Comparison of ENCODE assay signal across 8 cellular contexts in the genomic region with DNA sequence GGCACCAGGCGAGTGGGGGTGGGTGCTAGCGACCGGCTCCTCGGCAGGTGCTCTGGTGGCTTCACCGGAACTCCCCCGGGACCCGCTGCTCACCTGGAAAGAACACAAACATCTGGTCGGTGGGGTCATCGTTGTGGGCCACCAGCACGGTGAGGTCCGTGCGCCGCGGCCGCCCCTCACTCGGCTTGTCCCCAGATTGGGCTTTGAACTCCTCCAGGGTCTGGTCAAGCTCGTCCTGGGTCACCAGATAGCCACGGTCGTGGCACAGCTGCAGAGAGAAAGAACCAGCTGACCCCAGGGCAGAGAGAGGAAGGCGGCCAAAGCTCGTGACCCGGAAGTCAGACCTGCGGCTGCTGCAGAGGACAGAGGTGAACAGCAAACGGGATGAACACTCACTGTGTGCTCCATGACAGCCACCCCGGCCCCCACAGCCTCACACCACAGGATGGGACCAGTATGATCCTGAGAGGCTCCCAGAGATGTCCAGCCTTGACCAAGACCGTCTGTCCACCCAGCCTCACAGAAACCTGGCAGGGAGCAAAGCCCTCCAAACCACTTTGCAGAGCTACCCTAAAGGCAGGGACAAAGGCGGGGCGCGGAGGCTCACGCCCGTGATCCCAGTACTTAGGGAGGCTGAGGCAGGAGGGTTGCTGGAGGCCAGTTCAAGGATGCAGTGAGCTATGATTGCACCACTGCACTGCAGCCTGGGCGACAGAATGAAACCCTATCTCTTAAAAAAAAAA. TPM values are rescaled to one million over a fixed set of nuclear protein-coding genes. Genes with fewer than 3 reads are reported as not detected.
A peak's percentile ranks its signal among the peaks of the same experiment; 100 is the strongest.
DNase-seq lines count a peak whose midpoint lies in the region; ATAC-seq, FAIRE-seq and TF ChIP-seq lines count a peak whose summit lies in the region.

No MANE protein-coding gene starts in this region.

- H4K20me1 ChIP-seq in astrocyte (ENCODE audit: insufficient read depth, low read length) = peaks cover 27% of the 10 kb centered on the region

- H3K36me3 ChIP-seq in astrocyte (ENCODE audit: insufficient read depth, low read length) = no peaks in the 10 kb centered on the region
- peaks cover 4 to 17% (median 13%) of the 10 kb centered on the region in 4 donors for H3K36me3 ChIP-seq in liver (ENCODE audit: control insufficient read depth in 4 of 4, insufficient read depth in 3 of 4, low read depth in 1 of 4, low read length in 3 of 4)
- H3K36me3 ChIP-seq in thyroid gland = peaks cover 21 to 23% of the 10 kb centered on the region in 2 donors

- H3K9me3 ChIP-seq in astrocyte (ENCODE audit: insufficient read depth, low read depth, low read length) (no peaks in the 10 kb centered on the region), liver (ENCODE audit: control insufficient read depth in 4 of 4, low read length in 3 of 4) (no peaks in the 10 kb centered on the region), thyroid gland (no peaks in the 10 kb centered on the region)

- H3K4me3 ChIP-seq in astrocyte (ENCODE audit: insufficient read depth, low read depth, low read length) (peak overlapping the region; percentile 97), liver (ENCODE audit: low read depth in 1 of 3, low read length in 3 of 3) (peak overlapping the region; percentile 69 to 95 (median 89)), thyroid gland (replicated peaks in 1 of 3) (peak overlapping the region; percentile 63 to 95 (median 88))

- ATAC-seq in activated CD8-positive, alpha-beta memory T cell treated with anti-CD3 and anti-CD28 coated beads, Interleukin-2, amount 10 ng/mL, durations not matched to agents 7 days and 5 days = no peak
- ATAC-seq in GM21529 (IDR thresholded peaks at IDR 0.05; ENCODE audit: unreplicated experiment) (no peak), HG02870 (IDR thresholded peaks at IDR 0.05; ENCODE audit: unreplicated experiment) (no peak)

- H2AFZ ChIP-seq in astrocyte (ENCODE audit: low read depth, low read length) = no peak overlapping the region

- peak overlapping the region; percentile 69 for H3K27ac Mint-ChIP-seq in activated CD8-positive, alpha-beta memory T cell treated with anti-CD3 and anti-CD28 coated beads, Interleukin-2, amount 10 ng/mL, durations not matched to agents 7 days and 5 days
- peak overlapping the region; percentile 84 for H3K27ac Mint-ChIP-seq in astrocyte (ENCODE audit: unreplicated experiment)

- no peak for TF ChIP-seq RAD21 in liver (IDR thresholded peaks at IDR 0.05)

- H3K27me3 ChIP-seq in astrocyte (ENCODE audit: insufficient read depth, low read length) (no peaks in the 10 kb centered on the region), liver (ENCODE audit: control insufficient read depth in 4 of 4, insufficient read depth in 4 of 4, low read length in 3 of 4) (no peaks in the 10 kb centered on the region), thyroid gland (no peaks in the 10 kb centered on the region)

- TF ChIP-seq CTCF in astrocyte (IDR thresholded peaks at IDR 0.05; ENCODE audit: insufficient read depth, low read depth, low read length) (no peak), liver (IDR thresholded peaks at IDR 0.05; ENCODE audit: low read depth, low read length, missing input control) (no peak), thyroid gland (IDR thresholded peaks at IDR 0.05) (no peak)

- H3K9ac ChIP-seq in astrocyte (ENCODE audit: low read length) (peak overlapping the region; percentile 96), liver (ENCODE audit: low read depth in 1 of 2, low read length in 2 of 2) (peak overlapping the region; percentile 40 to 73)

- no peak for DNase-seq in activated CD8-positive, alpha-beta memory T cell treated with anti-CD3 and anti-CD28 coated beads, Interleukin-2, amount 10 ng/mL, durations not matched to agents 7 days and 5 days
- no peak for DNase-seq in activated CD8-positive, alpha-beta memory T cell treated with anti-CD3 and anti-CD28 coated beads, Interleukin-2, amount 50 U/mL, for 48 hours
- DNase-seq in astrocyte (ENCODE audit: low read depth) (no peak), thyroid gland (no peak), putamen (ENCODE audit: low spot score) (no peak)

- TF ChIP-seq POLR2A in thyroid gland (IDR thresholded peaks at IDR 0.05) = no peak

- H3K4me1 ChIP-seq in astrocyte (ENCODE audit: insufficient read depth, low read length) (peaks cover 17% of the 10 kb centered on the region), liver (ENCODE audit: control insufficient read depth in 4 of 4, insufficient read depth in 4 of 4, low read length in 3 of 4) (peaks cover 11 to 49% (median 34%) of the 10 kb centered on the region in 4 donors), thyroid gland (peaks cover 28 to 35% of the 10 kb centered on the region in 2 donors)

- peak overlapping the region; percentile 86 for H3K4me3 Mint-ChIP-seq in activated CD8-positive, alpha-beta memory T cell treated with anti-CD3 and anti-CD28 coated beads, Interleukin-2, amount 10 ng/mL, durations not matched to agents 7 days and 5 days
- H3K4me3 Mint-ChIP-seq in astrocyte (ENCODE audit: unreplicated experiment) = peak overlapping the region; percentile 95

- H3K79me2 ChIP-seq in astrocyte (ENCODE audit: insufficient read depth, low read length) = peaks cover 30% of the 10 kb centered on the region

- peaks cover 3% of the 10 kb centered on the region for H3K36me3 Mint-ChIP-seq in activated CD8-positive, alpha-beta memory T cell treated with anti-CD3 and anti-CD28 coated beads, Interleukin-2, amount 10 ng/mL, durations not matched to agents 7 days and 5 days
- peaks cover 6% of the 10 kb centered on the region for H3K36me3 Mint-ChIP-seq in astrocyte (ENCODE audit: low read depth, unreplicated experiment)

- FAIRE-seq in astrocyte (lab: Jason Lieb, UNC) = no peak

- WGBS in liver = 16% methylated on average over 32 of the region's 32 CpGs
- 64 to 71% methylated on average over 22 to 28 of the region's 32 CpGs for WGBS in thyroid gland, 2 donors

- intact Hi-C loops in thyroid gland (cut with DNase I) = loop anchor here (5.0 kb wide), 1 partner anchor 72 kb away; a partner anchor contains a TSS

- CTCF ChIA-PET in activated CD8-positive, alpha-beta memory T cell treated with anti-CD3 and anti-CD28 coated beads, Interleukin-2, amount 10 ng/mL, durations not matched to agents 7 days and 5 days (lab: Charles Lee) = interaction anchor here (0.6 to 3.1 kb wide), 10 partner anchors 9 to 98 kb away, joined by 3 to 12 read pairs (median 4); a partner anchor contains a TSS

- H3K27me3 Mint-ChIP-seq in activated CD8-positive, alpha-beta memory T cell treated with anti-CD3 and anti-CD28 coated beads, Interleukin-2, amount 10 ng/mL, durations not matched to agents 7 days and 5 days = no peaks in the 10 kb centered on the region
- H3K27me3 Mint-ChIP-seq in astrocyte (ENCODE audit: low read depth, unreplicated experiment) = no peaks in the 10 kb centered on the region

- no peak overlapping the region for H3K27ac ChIP-seq in astrocyte (ENCODE audit: low read depth, low read length)
- peak overlapping the region; percentile 24 to 73 for H3K27ac ChIP-seq in liver (ENCODE audit: low read depth in 1 of 2, low read length in 2 of 2)
- no peak overlapping the region for H3K27ac ChIP-seq in thyroid gland

- peaks cover 55% of the 10 kb centered on the region for H3K4me1 Mint-ChIP-seq in activated CD8-positive, alpha-beta memory T cell treated with anti-CD3 and anti-CD28 coated beads, Interleukin-2, amount 10 ng/mL, durations not matched to agents 7 days and 5 days
- peaks cover 10% of the 10 kb centered on the region for H3K4me1 Mint-ChIP-seq in astrocyte (ENCODE audit: low read depth, unreplicated experiment)

- peak overlapping the region; percentile 100 for H3K4me2 ChIP-seq in astrocyte (ENCODE audit: low read length)

- no peaks in the 10 kb centered on the region for H3K9me3 Mint-ChIP-seq in activated CD8-positive, alpha-beta memory T cell treated with anti-CD3 and anti-CD28 coated beads, Interleukin-2, amount 10 ng/mL, durations not matched to agents 7 days and 5 days (ENCODE audit: low read depth)
- H3K9me3 Mint-ChIP-seq in astrocyte (ENCODE audit: unreplicated experiment) = no peaks in the 10 kb centered on the region

TF ChIP-seq in liver, 16 proteins besides CTCF, POLR2A, EP300 and RAD21 (continues in another document):
- TF ChIP-seq EGR1 (IDR thresholded peaks at IDR 0.05; ENCODE audit: low read depth in 2 of 2) (no peak), FOXA1 (IDR thresholded peaks at IDR 0.05) (no peak), TAF1 (conservative IDR thresholded peaks at IDR 0.05) (no peak), JUND (IDR thresholded peaks at IDR 0.05) (no peak), GABPA (IDR thresholded peaks at IDR 0.05 in 1 of 2, conservative IDR thresholded peaks at IDR 0.05 in 1 of 2) (peak in 1 of 2 donors; percentile 69), SP1 (IDR thresholded peaks at IDR 0.05) (no peak)

RNA-seq across cellular contexts. Expression of a gene that starts 1.2 kb away (rescaled TPM):
- total RNA-seq in activated CD8-positive, alpha-beta memory T cell treated with anti-CD3 and anti-CD28 coated beads, Interleukin-2, amount 10 ng/mL, durations not matched to agents 7 days and 5 days = 100 to 1,000 TPM; 173 to 206 TPM
- total RNA-seq in astrocyte = 180 and 207 TPM in 2 replicates
- total RNA-seq in liver = 100 to 1,000 TPM in 1 of 2 donors, 10 to 100 TPM in 1; 51.8 to 168 TPM
- 100 to 1,000 TPM; 175 to 211 TPM for polyA plus RNA-seq in liver
- 100 to 1,000 TPM in 3 of 4 donors, 10 to 100 TPM in 1; 87.6 to 264 (median 163) TPM for total RNA-seq in thyroid gland

RNA-seq across cellular contexts. Expression of a gene that starts 9.8 kb away (rescaled TPM):
- 100 to 1,000 TPM; 143 to 217 TPM for total RNA-seq in activated CD8-positive, alpha-beta memory T cell treated with anti-CD3 and anti-CD28 coated beads, Interleukin-2, amount 10 ng/mL, durations not matched to agents 7 days and 5 days
- 294 and 325 TPM in 2 replicates for total RNA-seq in astrocyte
- 100 to 1,000 TPM; 122 to 149 TPM for total RNA-seq in liver
- 100 to 1,000 TPM; 447 to 558 TPM for polyA plus RNA-seq in liver
- 100 to 1,000 TPM; 350 to 485 (median 414) TPM for total RNA-seq in thyroid gland

RNA-seq across cellular contexts. Expression of a gene that starts 27.0 kb away (rescaled TPM):
- 100 to 1,000 TPM; 361 to 481 TPM for total RNA-seq in activated CD8-positive, alpha-beta memory T cell treated with anti-CD3 and anti-CD28 coated beads, Interleukin-2, amount 10 ng/mL, durations not matched to agents 7 days and 5 days
- total RNA-seq in astrocyte (2.7 and 3.0 TPM in 2 replicates), liver (10 to 100 TPM; 13.6 to 27.5 TPM), thyroid gland (10 to 100 TPM; 11.5 to 19.8 (median 14.4) TPM)
- 1 to 10 TPM; 3.3 to 5.8 TPM for polyA plus RNA-seq in liver

RNA-seq across cellular contexts. Expression of a gene that starts 54.1 kb away (rescaled TPM):
- total RNA-seq in activated CD8-positive, alpha-beta memory T cell treated with anti-CD3 and anti-CD28 coated beads, Interleukin-2, amount 10 ng/mL, durations not matched to agents 7 days and 5 days = 10 to 100 TPM; 62.7 to 72.9 TPM
- total RNA-seq in astrocyte (14.3 and 18.4 TPM in 2 replicates), liver (10 to 100 TPM in 1 of 2 donors, 1 to 10 TPM in 1; 5.3 to 60.9 TPM), thyroid gland (10 to 100 TPM; 15.5 to 58.7 (median 29.8) TPM)
- 1 to 10 TPM; 3.0 to 4.4 TPM for polyA plus RNA-seq in liver

Comparison
In these comparisons a context has a peak if more than half of its experiments do, and no peak if none do; other contexts are left out.
1. H3K27ac ChIP-seq: peak in liver (2 of 2); none in astrocyte (single experiment) and thyroid gland (0 of 3).
2. RNA of a gene that starts 27.0 kb away (total RNA-seq): 361 to 481 TPM in activated CD8-positive, alpha-beta memory T cell treated with anti-CD3 and anti-CD28 coated beads, Interleukin-2, amount 10 ng/mL, durations not matched to agents 7 days and 5 days; 13.6 to 27.5 TPM in liver, 11.5 to 19.8 TPM in thyroid gland and 2.7 to 3.0 TPM in astrocyte; every median in the first group is over 10 times any median in the second.
3. Peak in every context shown above with its lines, with median percentiles within 50 percentile points of each other: H3K4me3 ChIP-seq.